Comparison of ENCODE assay signal across 11 cellular contexts in genomic region chr10:1240341-1240775, GRCh38.
DNase-seq lines count a peak whose midpoint lies in the region; ATAC-seq lines count a peak whose summit lies in the region.
"Had no signal": no experiment of that assay in that cellular context is flagged by ENCODE, and none has a peak within 500 bp of the region (broad histone marks: within the 10 kb centered on the region; RNA-seq: fewer than 3 reads in every experiment).

No MANE protein-coding gene starts in this region.

- H3K27ac Mint-ChIP-seq in activated T-cell treated with anti-CD3 and anti-CD28 coated beads, Interleukin-2, amount 50 U/mL, for 24 hours, result peak overlapping the region; percentile 29
- H3K27ac Mint-ChIP-seq in immature natural killer cell, result peak overlapping the region; percentile 64 to 97 (median 89)
- H3K27ac Mint-ChIP-seq in stimulated activated naive B cell treated with anti-CD40 and anti-IgM and Interleukin-4, amounts not matched to agents 10 μg/mL and 1 μg/mL and 100 μg/mL, for 72 hours, result peak overlapping the region; percentile 90

- no peaks in the 10 kb centered on the region for H3K36me3 Mint-ChIP-seq in activated T-cell treated with anti-CD3 and anti-CD28 coated beads, Interleukin-2, amount 50 U/mL, for 24 hours (ENCODE audit: low read depth)
- H3K36me3 Mint-ChIP-seq in immature natural killer cell, result peaks cover 0 to 4% (median 2%) of the 10 kb centered on the region in 3 donors
- H3K36me3 Mint-ChIP-seq in stimulated activated naive B cell treated with anti-CD40 and anti-IgM and Interleukin-4, amounts not matched to agents 10 μg/mL and 1 μg/mL and 100 μg/mL, for 72 hours, result no peaks in the 10 kb centered on the region

- no peak for DNase-seq in activated T-cell treated with anti-CD3 and anti-CD28 coated beads, Interleukin-2, amount 50 U/mL, for 24 hours
- no peak for DNase-seq in activated T-cell treated with anti-CD3 and anti-CD28 coated beads, Interleukin-2, amount 50 U/mL, for 1 hour
- peak; percentile 72 for DNase-seq in UCSD-AML1 (lab: John Stamatoyannopoulos, UW; ENCODE audit: unreplicated experiment)
- DNase-seq in immature natural killer cell, result peak in 2 of 3 donors; percentile 18 to 69
- no peak for DNase-seq in stimulated activated naive B cell treated with anti-CD40 and anti-IgM and Interleukin-4, amounts not matched to agents 10 μg/mL and 1 μg/mL and 100 μg/mL, for 72 hours
- DNase-seq in dermis blood vessel endothelial cell, result no peak
- DNase-seq: cerebellar nuclear complex, NCI-H187, thyroid gland had no signal

- H3K9me3 Mint-ChIP-seq in activated T-cell treated with anti-CD3 and anti-CD28 coated beads, Interleukin-2, amount 50 U/mL, for 24 hours, result no peaks in the 10 kb centered on the region
- H3K9me3 Mint-ChIP-seq in immature natural killer cell, result peaks cover 0 to 3% (median 0%) of the 10 kb centered on the region in 6 donors
- H3K9me3 Mint-ChIP-seq in stimulated activated naive B cell treated with anti-CD40 and anti-IgM and Interleukin-4, amounts not matched to agents 10 μg/mL and 1 μg/mL and 100 μg/mL, for 72 hours, result peaks cover 0 to 2% of the 10 kb centered on the region in 2 donors

- H3K27me3 Mint-ChIP-seq in activated T-cell treated with anti-CD3 and anti-CD28 coated beads, Interleukin-2, amount 50 U/mL, for 24 hours, result peaks cover 45% of the 10 kb centered on the region
- peaks cover 0 to 16% (median 6%) of the 10 kb centered on the region in 3 donors for H3K27me3 Mint-ChIP-seq in immature natural killer cell (ENCODE audit: low read depth in 3 of 3)
- H3K27me3 Mint-ChIP-seq in stimulated activated naive B cell treated with anti-CD40 and anti-IgM and Interleukin-4, amounts not matched to agents 10 μg/mL and 1 μg/mL and 100 μg/mL, for 72 hours, result peaks cover 28 to 48% of the 10 kb centered on the region in 2 donors

- peaks cover 4% of the 10 kb centered on the region for H3K4me1 Mint-ChIP-seq in activated T-cell treated with anti-CD3 and anti-CD28 coated beads, Interleukin-2, amount 50 U/mL, for 24 hours (ENCODE audit: low read depth)
- H3K4me1 Mint-ChIP-seq in immature natural killer cell, result peaks cover 8 to 10% of the 10 kb centered on the region in 2 donors
- H3K4me1 Mint-ChIP-seq in stimulated activated naive B cell treated with anti-CD40 and anti-IgM and Interleukin-4, amounts not matched to agents 10 μg/mL and 1 μg/mL and 100 μg/mL, for 72 hours, result peaks cover 11 to 14% of the 10 kb centered on the region in 2 donors

- H3K4me3 Mint-ChIP-seq in activated T-cell treated with anti-CD3 and anti-CD28 coated beads, Interleukin-2, amount 50 U/mL, for 24 hours, result no peak overlapping the region
- H3K4me3 Mint-ChIP-seq in immature natural killer cell, result peak overlapping the region; percentile 60 to 94 (median 83)
- H3K4me3 Mint-ChIP-seq in stimulated activated naive B cell treated with anti-CD40 and anti-IgM and Interleukin-4, amounts not matched to agents 10 μg/mL and 1 μg/mL and 100 μg/mL, for 72 hours, result peak overlapping the region; percentile 31 to 68

- ATAC-seq in stimulated activated naive B cell treated with anti-CD40 and anti-IgM and Interleukin-4, amounts not matched to agents 10 μg/mL and 1 μg/mL and 100 μg/mL, for 72 hours (replicated peaks), result peak; percentile 22 to 25
- ATAC-seq in HG03521 (IDR thresholded peaks at IDR 0.05; ENCODE audit: unreplicated experiment) (no peak), GM18909 (IDR thresholded peaks at IDR 0.05; ENCODE audit: poor library complexity, unreplicated experiment) (no peak)

Comparison
In these comparisons a context has a peak if more than half of its experiments do, and no peak if none do; other contexts are left out.
1. DNase-seq: peak in UCSD-AML1 (single experiment) and immature natural killer cell (2 of 3); none in activated T-cell treated with anti-CD3 and anti-CD28 coated beads, Interleukin-2, amount 50 U/mL, for 24 hours (single experiment), activated T-cell treated with anti-CD3 and anti-CD28 coated beads, Interleukin-2, amount 50 U/mL, for 1 hour (single experiment), stimulated activated naive B cell treated with anti-CD40 and anti-IgM and Interleukin-4, amounts not matched to agents 10 μg/mL and 1 μg/mL and 100 μg/mL, for 72 hours (single experiment) and dermis blood vessel endothelial cell (single experiment).
2. H3K27ac Mint-ChIP-seq: peak in every context shown above with its lines; median percentile 90 in stimulated activated naive B cell treated with anti-CD40 and anti-IgM and Interleukin-4, amounts not matched to agents 10 μg/mL and 1 μg/mL and 100 μg/mL, for 72 hours; 89 in immature natural killer cell; 29 in activated T-cell treated with anti-CD3 and anti-CD28 coated beads, Interleukin-2, amount 50 U/mL, for 24 hours.
3. ATAC-seq: peak in stimulated activated naive B cell treated with anti-CD40 and anti-IgM and Interleukin-4, amounts not matched to agents 10 μg/mL and 1 μg/mL and 100 μg/mL, for 72 hours (2 of 2); none in HG03521 (single experiment) and GM18909 (single experiment).